10 cellular contexts compared by ENCODE assay signal in genomic region chr16:27242398-27242797, GRCh38. TPM values are rescaled to one million over a fixed set of nuclear protein-coding genes. Genes with fewer than 3 reads are reported as not detected.
A peak's percentile ranks its signal among the peaks of the same experiment; 100 is the strongest.
DNase-seq lines count a peak whose midpoint lies in the region; ATAC-seq, FAIRE-seq and TF ChIP-seq lines count a peak whose summit lies in the region.
"Had no signal": no experiment of that assay in that cellular context is flagged by ENCODE, and none has a peak within 500 bp of the region (broad histone marks: within the 10 kb centered on the region; RNA-seq: fewer than 3 reads in every experiment).

No MANE protein-coding gene starts in this region.

- H2AFZ ChIP-seq in HepG2 (ENCODE audit: low read length) = no peak overlapping the region

- CTCF ChIA-PET in HepG2 (lab: Yijun Ruan, JAX; ENCODE audit: low intra/inter-chr PET ratio, low total read pairs) = no interaction called here

- peak overlapping the region; percentile 29 for H3K4me3 Mint-ChIP-seq in T-helper 1 cell treated with Interleukin-12 subunit alpha and Interleukin-12 subunit beta and Interleukin-4 antibody, amounts not matched to agents 30 μg/mL and 1 μg/mL, for 36 hours
- H3K4me3 Mint-ChIP-seq in activated T-helper 17 cell treated with anti-CD3 and anti-CD28 coated beads, Interleukin-2, amount 50 U/mL, for 72 hours = peak overlapping the region; percentile 61
- peak overlapping the region; percentile 71 for H3K4me3 Mint-ChIP-seq in stimulated activated naive CD8-positive, alpha-beta T cell treated with anti-CD3 and anti-CD28 coated beads, Interleukin-15, Interleukin-2, amounts not matched to agents 100 ng/mL and 50 ng/mL, for 24 hours

- no peak overlapping the region for H3K9ac ChIP-seq in HepG2 (ENCODE audit: insufficient read depth, low read depth, low read length)

- no peaks in the 10 kb centered on the region for H3K27me3 ChIP-seq in HepG2 (ENCODE audit: control insufficient read depth in 1 of 2, insufficient read depth in 2 of 2, low read length in 2 of 2)

- intact Hi-C loops in HepG2 (cut with micrococcal nuclease; ENCODE audit: unreplicated experiment) = loop anchor here (2.0 kb wide), 1 partner anchor 22 kb away; no protein-coding TSS in a partner anchor

- POLR2A ChIA-PET in HepG2 (lab: Yijun Ruan, JAX) = interaction anchor here (1.6 kb wide), 1 partner anchor 26 kb away, joined by 5 read pairs; the partner anchor contains the start of gene NSMCE1

- H3K27me3 Mint-ChIP-seq in T-helper 1 cell treated with Interleukin-12 subunit alpha and Interleukin-12 subunit beta and Interleukin-4 antibody, amounts not matched to agents 30 μg/mL and 1 μg/mL, for 36 hours (ENCODE audit: low read depth) = no peaks in the 10 kb centered on the region
- H3K27me3 Mint-ChIP-seq in activated T-helper 17 cell treated with anti-CD3 and anti-CD28 coated beads, Interleukin-2, amount 50 U/mL, for 72 hours = no peaks in the 10 kb centered on the region
- H3K27me3 Mint-ChIP-seq in stimulated activated naive CD8-positive, alpha-beta T cell treated with anti-CD3 and anti-CD28 coated beads, Interleukin-15, Interleukin-2, amounts not matched to agents 100 ng/mL and 50 ng/mL, for 24 hours = no peaks in the 10 kb centered on the region

- no peaks in the 10 kb centered on the region for H4K20me1 ChIP-seq in HepG2 (ENCODE audit: insufficient read depth, low read length)

- TF ChIP-seq RAD21 in HepG2 (CRISPR knock-in tag; IDR thresholded peaks at IDR 0.05) = no peak

- no TSS peak for BruUV-seq in HepG2 (replicated peaks; lab: Mats Ljungman, UMichigan)

- H3K4me1 Mint-ChIP-seq in T-helper 1 cell treated with Interleukin-12 subunit alpha and Interleukin-12 subunit beta and Interleukin-4 antibody, amounts not matched to agents 30 μg/mL and 1 μg/mL, for 36 hours (ENCODE audit: low read depth) = peaks cover 79% of the 10 kb centered on the region
- H3K4me1 Mint-ChIP-seq in activated T-helper 17 cell treated with anti-CD3 and anti-CD28 coated beads, Interleukin-2, amount 50 U/mL, for 72 hours = peaks cover 62% of the 10 kb centered on the region
- peaks cover 100% of the 10 kb centered on the region for H3K4me1 Mint-ChIP-seq in stimulated activated naive CD8-positive, alpha-beta T cell treated with anti-CD3 and anti-CD28 coated beads, Interleukin-15, Interleukin-2, amounts not matched to agents 100 ng/mL and 50 ng/mL, for 24 hours (ENCODE audit: low read depth)

- peak overlapping the region; percentile 73 for H3K27ac Mint-ChIP-seq in T-helper 1 cell treated with Interleukin-12 subunit alpha and Interleukin-12 subunit beta and Interleukin-4 antibody, amounts not matched to agents 30 μg/mL and 1 μg/mL, for 36 hours
- H3K27ac Mint-ChIP-seq in activated T-helper 17 cell treated with anti-CD3 and anti-CD28 coated beads, Interleukin-2, amount 50 U/mL, for 72 hours = peak overlapping the region; percentile 88
- peak overlapping the region; percentile 90 for H3K27ac Mint-ChIP-seq in stimulated activated naive CD8-positive, alpha-beta T cell treated with anti-CD3 and anti-CD28 coated beads, Interleukin-15, Interleukin-2, amounts not matched to agents 100 ng/mL and 50 ng/mL, for 24 hours

- peak overlapping the region; percentile 43; the same call in 1 of the 2 replicates for H3K4me2 ChIP-seq in HepG2 (ENCODE audit: low read depth, low read length)

- TF ChIP-seq POLR2A in HepG2 (IDR thresholded peaks at IDR 0.05; ENCODE audit: insufficient read depth in 1 of 2, low read depth in 2 of 2, low read length in 2 of 2) = no peak

- in situ Hi-C loops in HepG2 (cut with HindIII; ENCODE audit: extremely low pct_ligation_motif_present, low pct_unique_long_range_greater_than_20kb) = no loop called here

- WGBS in HepG2 (ENCODE audit: low lambda C conversion rate) = 95% methylated on average over 2 of the region's 2 CpGs

- TF ChIP-seq EP300 in HepG2 (IDR thresholded peaks at IDR 0.05; ENCODE audit: low read depth in 2 of 2, low read length in 2 of 2) (no peak), HepG2 (CRISPR knock-in tag; IDR thresholded peaks at IDR 0.05; ENCODE audit: borderline replicate concordance) (no peak)

- H3K36me3 ChIP-seq in HepG2 (replicated peaks in 1 of 2; ENCODE audit: control insufficient read depth in 1 of 2, insufficient read depth in 2 of 2, low read length in 2 of 2) = peaks cover 1 to 16% of the 10 kb centered on the region in 2 experiments

- H3K9me3 Mint-ChIP-seq in T-helper 1 cell treated with Interleukin-12 subunit alpha and Interleukin-12 subunit beta and Interleukin-4 antibody, amounts not matched to agents 30 μg/mL and 1 μg/mL, for 36 hours = no peaks in the 10 kb centered on the region
- no peaks in the 10 kb centered on the region for H3K9me3 Mint-ChIP-seq in activated T-helper 17 cell treated with anti-CD3 and anti-CD28 coated beads, Interleukin-2, amount 50 U/mL, for 72 hours
- H3K9me3 Mint-ChIP-seq in stimulated activated naive CD8-positive, alpha-beta T cell treated with anti-CD3 and anti-CD28 coated beads, Interleukin-15, Interleukin-2, amounts not matched to agents 100 ng/mL and 50 ng/mL, for 24 hours = no peaks in the 10 kb centered on the region

- H3K27ac ChIP-seq in HepG2 (ENCODE audit: extremely low read length, insufficient read depth, low read length) = peak overlapping the region; percentile 45

- H3K9me3 ChIP-seq in HepG2 (ENCODE audit: low read length) = no peaks in the 10 kb centered on the region

- TF ChIP-seq CTCF in HepG2 (CRISPR knock-in tag; IDR thresholded peaks at IDR 0.05) = no peak

- H3K36me3 Mint-ChIP-seq in T-helper 1 cell treated with Interleukin-12 subunit alpha and Interleukin-12 subunit beta and Interleukin-4 antibody, amounts not matched to agents 30 μg/mL and 1 μg/mL, for 36 hours (ENCODE audit: low read depth) = peaks cover 31% of the 10 kb centered on the region
- H3K36me3 Mint-ChIP-seq in activated T-helper 17 cell treated with anti-CD3 and anti-CD28 coated beads, Interleukin-2, amount 50 U/mL, for 72 hours (ENCODE audit: low read depth) = peaks cover 26% of the 10 kb centered on the region
- peaks cover 39% of the 10 kb centered on the region for H3K36me3 Mint-ChIP-seq in stimulated activated naive CD8-positive, alpha-beta T cell treated with anti-CD3 and anti-CD28 coated beads, Interleukin-15, Interleukin-2, amounts not matched to agents 100 ng/mL and 50 ng/mL, for 24 hours (ENCODE audit: low read depth)

- no peak for ATAC-seq in activated T-helper 17 cell treated with anti-CD3 and anti-CD28 coated beads, Interleukin-2, amount 50 U/mL, for 72 hours (replicated peaks)
- no peak for ATAC-seq in HepG2

- no peak overlapping the region for H3K4me3 ChIP-seq in HepG2 (replicated peaks in 1 of 3; ENCODE audit: insufficient read depth in 1 of 3, low read depth in 2 of 3, low read length in 3 of 3)

- no peak for DNase-seq in T-helper 1 cell
- DNase-seq in HepG2 (ENCODE audit: low spot score) = no peak
- DNase-seq in urothelium cell line (ENCODE audit: low spot score) = no peak
- no peak for DNase-seq in HK-2 (ENCODE audit: unreplicated experiment)
- no peak for DNase-seq in stimulated activated CD4-positive, alpha-beta T cell treated with anti-CD3 and anti-CD28 coated beads, Interleukin-4, amount 100 ng/mL, for 1 hour
- DNase-seq: 8988T; activated naive CD4-positive, alpha-beta T cell treated with Interleukin-2 at 50 U/mL for 16 hours had no signal

- H3K79me2 ChIP-seq in HepG2 (ENCODE audit: insufficient read depth, low read length) = peaks cover 4% of the 10 kb centered on the region

- peaks cover 21% of the 10 kb centered on the region for H3K4me1 ChIP-seq in HepG2 (ENCODE audit: insufficient read depth, low read length)

- FAIRE-seq in HepG2 (lab: Jason Lieb, UNC) (peak; percentile 12), urothelium cell line (lab: Jason Lieb, UNC) (no peak)

RNA-seq across cellular contexts. Expression of gene NSMCE1, which starts 26.2 kb away (rescaled TPM):
- total RNA-seq in activated T-helper 17 cell treated with anti-CD3 and anti-CD28 coated beads, Interleukin-2, amount 50 U/mL, for 72 hours = 10 to 100 TPM; 59.6 to 99.8 TPM
- total RNA-seq in HepG2 (2016; rRNA removed; fragmentation: Illumina TruSeq; extraction: Trizol) = 52.9 and 53.2 TPM in 2 replicates
- total RNA-seq in HepG2 (2016; cell fraction: cytosol; rRNA removed; fragmentation: Illumina TruSeq; extraction: Trizol; ENCODE audit: low read depth) = 17.2 and 19.5 TPM in 2 replicates
- 55.4 and 56.5 TPM in 2 replicates for total RNA-seq in HepG2 (2016; cell fraction: insoluble cytoplasmic fraction; rRNA removed; fragmentation: Illumina TruSeq; extraction: Trizol)
- 25.5 and 27.7 TPM in 2 replicates for total RNA-seq in HepG2 (2016; cell fraction: membrane; rRNA removed; fragmentation: Illumina TruSeq; extraction: Trizol)
- 28.0 and 30.5 TPM in 2 replicates for total RNA-seq in HepG2 (2016; cell fraction: nucleus; rRNA removed; fragmentation: Illumina TruSeq; extraction: Trizol)
- polyA plus RNA-seq in HepG2 (2011; rRNA removed) = 42.7 and 43.5 TPM in 2 replicates
- 43.3 and 48.1 TPM in 2 replicates for polyA plus RNA-seq in HepG2 (2011; cell fraction: cytosol; rRNA removed)
- polyA plus RNA-seq in HepG2 (2011; cell fraction: nucleus; rRNA removed) = 9.6 and 20.1 TPM in 2 replicates
- polyA plus RNA-seq in HepG2 (2012) = 63.6 and 69.8 TPM in 2 replicates
- polyA plus RNA-seq in HepG2 (2016; cell fraction: cytosol; fragmentation: Illumina TruSeq; extraction: Trizol; ENCODE audit: low read depth) = 16.5 and 23.5 TPM in 2 replicates
- 55.4 and 59.8 TPM in 2 replicates for polyA plus RNA-seq in HepG2 (2016; cell fraction: insoluble cytoplasmic fraction; fragmentation: Illumina TruSeq; extraction: Trizol; ENCODE audit: low read depth)
- polyA plus RNA-seq in HepG2 (2016; cell fraction: membrane; fragmentation: Illumina TruSeq; extraction: Trizol; ENCODE audit: low read depth) = 23.1 and 25.4 TPM in 2 replicates
- 58.1 and 59.0 TPM in 2 replicates for polyA plus RNA-seq in HepG2 (2016; cell fraction: nucleus; fragmentation: Illumina TruSeq; extraction: Trizol; ENCODE audit: insufficient read depth, low read depth)
- 68.2 and 105 TPM in 2 replicates for polyA minus RNA-seq in HepG2 (2011; rRNA and poly(A)+ RNA removed; ENCODE audit: low replicate concordance)
- polyA minus RNA-seq in HepG2 (2011; cell fraction: cytosol; rRNA and poly(A)+ RNA removed) = 19.2 and 19.6 TPM in 2 replicates
- 12.1 and 29.7 TPM in 2 replicates for polyA minus RNA-seq in HepG2 (2011; cell fraction: nucleus; rRNA and poly(A)+ RNA removed)

RNA-seq across cellular contexts. Expression of gene KDM8, which starts 39.1 kb away (rescaled TPM):
- total RNA-seq in activated T-helper 17 cell treated with anti-CD3 and anti-CD28 coated beads, Interleukin-2, amount 50 U/mL, for 72 hours = 1 to 10 TPM; 7.7 to 9.1 TPM
- 5.2 and 8.6 TPM in 2 replicates for total RNA-seq in HepG2 (2016; rRNA removed; fragmentation: Illumina TruSeq; extraction: Trizol)
- total RNA-seq in HepG2 (2016; cell fraction: cytosol; rRNA removed; fragmentation: Illumina TruSeq; extraction: Trizol; ENCODE audit: low read depth) = 4.8 and 8.6 TPM in 2 replicates
- 6.8 and 8.9 TPM in 2 replicates for total RNA-seq in HepG2 (2016; cell fraction: insoluble cytoplasmic fraction; rRNA removed; fragmentation: Illumina TruSeq; extraction: Trizol)
- total RNA-seq in HepG2 (2016; cell fraction: membrane; rRNA removed; fragmentation: Illumina TruSeq; extraction: Trizol) = 5.4 and 6.5 TPM in 2 replicates
- 10.5 and 11.8 TPM in 2 replicates for total RNA-seq in HepG2 (2016; cell fraction: nucleus; rRNA removed; fragmentation: Illumina TruSeq; extraction: Trizol)
- 3.3 and 4.0 TPM in 2 replicates for polyA plus RNA-seq in HepG2 (2011; rRNA removed)
- 1.7 and 1.8 TPM in 2 replicates for polyA plus RNA-seq in HepG2 (2011; cell fraction: cytosol; rRNA removed)
- 18.0 and 23.0 TPM in 2 replicates for polyA plus RNA-seq in HepG2 (2011; cell fraction: nucleus; rRNA removed)
- 3.3 and 3.7 TPM in 2 replicates for polyA plus RNA-seq in HepG2 (2012)
- polyA plus RNA-seq in HepG2 (2016; cell fraction: cytosol; fragmentation: Illumina TruSeq; extraction: Trizol; ENCODE audit: low read depth) = 1.4 and 2.0 TPM in 2 replicates
- 8.2 and 9.2 TPM in 2 replicates for polyA plus RNA-seq in HepG2 (2016; cell fraction: insoluble cytoplasmic fraction; fragmentation: Illumina TruSeq; extraction: Trizol; ENCODE audit: low read depth)
- 2.7 and 2.8 TPM in 2 replicates for polyA plus RNA-seq in HepG2 (2016; cell fraction: membrane; fragmentation: Illumina TruSeq; extraction: Trizol; ENCODE audit: low read depth)
- 14.1 and 16.6 TPM in 2 replicates for polyA plus RNA-seq in HepG2 (2016; cell fraction: nucleus; fragmentation: Illumina TruSeq; extraction: Trizol; ENCODE audit: insufficient read depth, low read depth)
- polyA minus RNA-seq in HepG2 (2011; rRNA and poly(A)+ RNA removed; ENCODE audit: low replicate concordance) = 8.5 and 15.7 TPM in 2 replicates
- polyA minus RNA-seq in HepG2 (2011; cell fraction: cytosol; rRNA and poly(A)+ RNA removed) = 1.7 and 2.4 TPM in 2 replicates
- polyA minus RNA-seq in HepG2 (2011; cell fraction: nucleus; rRNA and poly(A)+ RNA removed) = 13.1 and 14.7 TPM in 2 replicates
